ENCODE assay signal across 9 cellular contexts in the genomic region with DNA sequence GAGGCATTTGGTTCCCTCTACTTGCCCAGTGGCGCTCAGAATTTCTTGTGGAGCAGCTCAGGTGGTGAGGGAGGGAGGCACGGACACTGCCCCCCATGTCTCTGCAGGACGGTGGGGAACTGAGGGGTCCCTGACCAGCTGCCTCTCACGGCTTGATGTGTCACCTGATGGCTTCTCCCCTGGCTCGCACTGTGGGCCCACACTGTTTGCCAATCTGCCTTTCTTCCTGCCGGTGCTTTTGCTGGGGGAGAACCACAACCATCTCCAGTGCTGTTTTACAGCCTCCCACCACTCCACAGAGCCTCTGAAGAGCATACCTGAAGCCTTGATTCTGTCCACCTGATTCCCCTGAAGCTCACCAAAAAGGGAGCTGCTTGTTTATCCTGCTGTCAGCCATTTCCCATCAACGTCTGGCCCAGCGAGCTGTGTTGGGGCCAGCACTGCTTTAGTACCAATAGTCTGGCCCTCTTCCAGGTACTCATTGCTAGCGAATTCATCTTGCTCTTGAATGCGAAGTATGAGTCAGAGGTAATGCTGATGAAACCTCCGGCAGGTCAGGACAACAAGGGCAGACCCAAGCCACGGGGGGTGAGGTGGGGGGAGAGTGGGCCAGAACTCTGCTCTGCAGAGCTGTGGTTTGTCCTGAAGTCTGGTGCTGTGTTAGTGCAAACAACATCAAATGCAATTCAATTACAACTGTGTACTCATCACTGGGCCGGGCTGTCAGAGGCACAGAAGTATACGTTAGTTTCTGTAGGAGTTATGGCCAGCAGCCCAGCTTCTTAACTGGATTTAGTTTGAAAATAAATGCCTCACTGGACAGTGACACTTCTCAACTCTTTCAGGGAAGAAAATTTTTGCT.
A peak's percentile ranks its signal among the peaks of the same experiment; 100 is the strongest.
DNase-seq lines count a peak whose midpoint lies in the region; ATAC-seq, FAIRE-seq and TF ChIP-seq lines count a peak whose summit lies in the region.
"Had no signal": no experiment of that assay in that cellular context is flagged by ENCODE, and none has a peak within 500 bp of the region (broad histone marks: within the 10 kb centered on the region; RNA-seq: fewer than 3 reads in every experiment).

No MANE protein-coding gene starts in this region.

- peaks cover 34% of the 10 kb centered on the region for H3K4me1 Mint-ChIP-seq in Calu3 (ENCODE audit: low read depth, unreplicated experiment)

- TF ChIP-seq CTCF in Calu3 (IDR thresholded peaks at IDR 0.05; ENCODE audit: unreplicated experiment): no peak
- no peak for TF ChIP-seq CTCF in bronchial epithelial cell (IDR thresholded peaks at IDR 0.05; ENCODE audit: insufficient read depth, low read length, severe bottlenecking)
- TF ChIP-seq CTCF in left lung (IDR thresholded peaks at IDR 0.05): no peak
- no peak for TF ChIP-seq CTCF in upper lobe of right lung (IDR thresholded peaks at IDR 0.05)

- no peaks in the 10 kb centered on the region for H3K27me3 Mint-ChIP-seq in Calu3 (ENCODE audit: unreplicated experiment)

- no peaks in the 10 kb centered on the region for H3K36me3 ChIP-seq in bronchial epithelial cell (ENCODE audit: control insufficient read depth, insufficient read depth, low read length)
- no peaks in the 10 kb centered on the region for H3K36me3 ChIP-seq in left lung
- H3K36me3 ChIP-seq in upper lobe of right lung: no peaks in the 10 kb centered on the region
- H3K36me3 ChIP-seq: ascending aorta had no signal

- CTCF ChIA-PET in Calu3 (lab: Charles Lee): interaction anchor here (2.1 kb wide), 1 partner anchor 27 kb away, joined by 7 read pairs; no protein-coding TSS in a partner anchor

- H3K4me3 Mint-ChIP-seq in Calu3 (ENCODE audit: low read depth, unreplicated experiment): peak overlapping the region; percentile 76

- intact Hi-C loops in Calu3 (cut with micrococcal nuclease; ENCODE audit: unreplicated experiment) (no loop called here), left lung (cut with DNase I) (no loop called here), upper lobe of right lung (cut with DNase I) (no loop called here)

- peak; percentile 91 for ATAC-seq in left lung
- ATAC-seq in upper lobe of right lung: peak; percentile 93
- ATAC-seq in HG03039 (IDR thresholded peaks at IDR 0.05; ENCODE audit: unreplicated experiment): no peak
- ATAC-seq in GM21528 (IDR thresholded peaks at IDR 0.05; ENCODE audit: low FRiP score, unreplicated experiment): no peak

- H3K4me3 ChIP-seq in bronchial epithelial cell (ENCODE audit: low read depth, low read length): peak overlapping the region; percentile 5
- H3K4me3 ChIP-seq in left lung: no peak overlapping the region
- no peak overlapping the region for H3K4me3 ChIP-seq in upper lobe of right lung
- H3K4me3 ChIP-seq: ascending aorta had no signal

- peak; percentile 62 for FAIRE-seq in bronchial epithelial cell (lab: Jason Lieb, UNC)

- H3K9me3 ChIP-seq in left lung (no peaks in the 10 kb centered on the region), upper lobe of right lung (no peaks in the 10 kb centered on the region)
- H3K9me3 ChIP-seq: ascending aorta had no signal

- H3K4me1 ChIP-seq in left lung: peaks cover 15 to 18% of the 10 kb centered on the region in 2 donors
- peaks cover 28% of the 10 kb centered on the region for H3K4me1 ChIP-seq in upper lobe of right lung

- no peaks in the 10 kb centered on the region for H3K27me3 ChIP-seq in bronchial epithelial cell (ENCODE audit: control insufficient read depth, insufficient read depth, low read length)
- no peaks in the 10 kb centered on the region for H3K27me3 ChIP-seq in left lung
- H3K27me3 ChIP-seq in upper lobe of right lung: no peaks in the 10 kb centered on the region
- H3K27me3 ChIP-seq: ascending aorta had no signal

- TSS peak; percentile 70 for BruUV-seq in Calu3 (replicated peaks; lab: Mats Ljungman, UMichigan)

- DNase-seq in Calu3 (peak; percentile 61), NCI-H2029 (lab: John Stamatoyannopoulos, UW) (peak; percentile 94), bronchial epithelial cell (ENCODE audit: low read depth) (peak; percentile 97), left lung (peak; percentile 57 to 76), upper lobe of right lung (peak; percentile 82)
- DNase-seq in activated naive CD4-positive, alpha-beta T cell (lab: John Stamatoyannopoulos, UW): no peak

- H3K36me3 Mint-ChIP-seq in Calu3 (ENCODE audit: insufficient read depth, unreplicated experiment): peaks cover 10% of the 10 kb centered on the region

- H3K9me3 Mint-ChIP-seq in Calu3 (ENCODE audit: low read depth, unreplicated experiment): no peaks in the 10 kb centered on the region

- H3K27ac Mint-ChIP-seq in Calu3 (ENCODE audit: unreplicated experiment): peak overlapping the region; percentile 98

- H3K27ac ChIP-seq in left lung (peak overlapping the region; percentile 39 to 54), upper lobe of right lung (peak overlapping the region; percentile 49)
- H3K27ac ChIP-seq: ascending aorta had no signal

Comparison
In these comparisons a context has a peak if more than half of its experiments do, and no peak if none do; other contexts are left out.
1. DNase-seq: peak in Calu3 (single experiment), NCI-H2029 (single experiment), bronchial epithelial cell (single experiment), left lung (2 of 2) and upper lobe of right lung (single experiment); none in activated naive CD4-positive, alpha-beta T cell (0 of 4).
2. ATAC-seq: peak in left lung (single experiment) and upper lobe of right lung (single experiment); none in HG03039 (single experiment) and GM21528 (single experiment).